Comparison of ENCODE assay signal across 1 cellular context in the genomic region with DNA sequence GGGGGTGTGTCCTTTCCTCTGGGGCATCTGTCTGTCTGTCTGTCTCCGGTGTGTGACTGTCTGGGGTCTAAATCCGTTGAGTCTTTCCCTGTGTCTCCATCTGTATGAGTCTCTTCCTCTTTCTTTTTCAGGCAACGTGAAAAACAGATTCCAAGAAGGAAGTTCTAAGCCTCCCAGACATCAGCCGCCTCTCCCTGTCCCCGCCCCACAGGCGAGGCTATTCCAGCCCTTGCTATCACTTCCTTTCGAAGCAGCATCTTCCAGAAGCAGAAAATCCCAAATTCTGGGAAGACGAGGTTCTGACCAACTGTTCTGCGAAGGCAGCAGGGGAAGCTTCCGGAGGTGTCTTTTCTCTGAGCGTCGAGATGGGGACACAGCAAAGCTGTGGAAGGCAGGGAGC.
TF ChIP-seq lines count a peak whose summit lies in the region.

No MANE protein-coding gene starts in this region.

TF ChIP-seq in GM23338, 12 proteins besides CTCF, POLR2A, EP300 and RAD21 (continued from another document):
- TF ChIP-seq, protein P1, sequence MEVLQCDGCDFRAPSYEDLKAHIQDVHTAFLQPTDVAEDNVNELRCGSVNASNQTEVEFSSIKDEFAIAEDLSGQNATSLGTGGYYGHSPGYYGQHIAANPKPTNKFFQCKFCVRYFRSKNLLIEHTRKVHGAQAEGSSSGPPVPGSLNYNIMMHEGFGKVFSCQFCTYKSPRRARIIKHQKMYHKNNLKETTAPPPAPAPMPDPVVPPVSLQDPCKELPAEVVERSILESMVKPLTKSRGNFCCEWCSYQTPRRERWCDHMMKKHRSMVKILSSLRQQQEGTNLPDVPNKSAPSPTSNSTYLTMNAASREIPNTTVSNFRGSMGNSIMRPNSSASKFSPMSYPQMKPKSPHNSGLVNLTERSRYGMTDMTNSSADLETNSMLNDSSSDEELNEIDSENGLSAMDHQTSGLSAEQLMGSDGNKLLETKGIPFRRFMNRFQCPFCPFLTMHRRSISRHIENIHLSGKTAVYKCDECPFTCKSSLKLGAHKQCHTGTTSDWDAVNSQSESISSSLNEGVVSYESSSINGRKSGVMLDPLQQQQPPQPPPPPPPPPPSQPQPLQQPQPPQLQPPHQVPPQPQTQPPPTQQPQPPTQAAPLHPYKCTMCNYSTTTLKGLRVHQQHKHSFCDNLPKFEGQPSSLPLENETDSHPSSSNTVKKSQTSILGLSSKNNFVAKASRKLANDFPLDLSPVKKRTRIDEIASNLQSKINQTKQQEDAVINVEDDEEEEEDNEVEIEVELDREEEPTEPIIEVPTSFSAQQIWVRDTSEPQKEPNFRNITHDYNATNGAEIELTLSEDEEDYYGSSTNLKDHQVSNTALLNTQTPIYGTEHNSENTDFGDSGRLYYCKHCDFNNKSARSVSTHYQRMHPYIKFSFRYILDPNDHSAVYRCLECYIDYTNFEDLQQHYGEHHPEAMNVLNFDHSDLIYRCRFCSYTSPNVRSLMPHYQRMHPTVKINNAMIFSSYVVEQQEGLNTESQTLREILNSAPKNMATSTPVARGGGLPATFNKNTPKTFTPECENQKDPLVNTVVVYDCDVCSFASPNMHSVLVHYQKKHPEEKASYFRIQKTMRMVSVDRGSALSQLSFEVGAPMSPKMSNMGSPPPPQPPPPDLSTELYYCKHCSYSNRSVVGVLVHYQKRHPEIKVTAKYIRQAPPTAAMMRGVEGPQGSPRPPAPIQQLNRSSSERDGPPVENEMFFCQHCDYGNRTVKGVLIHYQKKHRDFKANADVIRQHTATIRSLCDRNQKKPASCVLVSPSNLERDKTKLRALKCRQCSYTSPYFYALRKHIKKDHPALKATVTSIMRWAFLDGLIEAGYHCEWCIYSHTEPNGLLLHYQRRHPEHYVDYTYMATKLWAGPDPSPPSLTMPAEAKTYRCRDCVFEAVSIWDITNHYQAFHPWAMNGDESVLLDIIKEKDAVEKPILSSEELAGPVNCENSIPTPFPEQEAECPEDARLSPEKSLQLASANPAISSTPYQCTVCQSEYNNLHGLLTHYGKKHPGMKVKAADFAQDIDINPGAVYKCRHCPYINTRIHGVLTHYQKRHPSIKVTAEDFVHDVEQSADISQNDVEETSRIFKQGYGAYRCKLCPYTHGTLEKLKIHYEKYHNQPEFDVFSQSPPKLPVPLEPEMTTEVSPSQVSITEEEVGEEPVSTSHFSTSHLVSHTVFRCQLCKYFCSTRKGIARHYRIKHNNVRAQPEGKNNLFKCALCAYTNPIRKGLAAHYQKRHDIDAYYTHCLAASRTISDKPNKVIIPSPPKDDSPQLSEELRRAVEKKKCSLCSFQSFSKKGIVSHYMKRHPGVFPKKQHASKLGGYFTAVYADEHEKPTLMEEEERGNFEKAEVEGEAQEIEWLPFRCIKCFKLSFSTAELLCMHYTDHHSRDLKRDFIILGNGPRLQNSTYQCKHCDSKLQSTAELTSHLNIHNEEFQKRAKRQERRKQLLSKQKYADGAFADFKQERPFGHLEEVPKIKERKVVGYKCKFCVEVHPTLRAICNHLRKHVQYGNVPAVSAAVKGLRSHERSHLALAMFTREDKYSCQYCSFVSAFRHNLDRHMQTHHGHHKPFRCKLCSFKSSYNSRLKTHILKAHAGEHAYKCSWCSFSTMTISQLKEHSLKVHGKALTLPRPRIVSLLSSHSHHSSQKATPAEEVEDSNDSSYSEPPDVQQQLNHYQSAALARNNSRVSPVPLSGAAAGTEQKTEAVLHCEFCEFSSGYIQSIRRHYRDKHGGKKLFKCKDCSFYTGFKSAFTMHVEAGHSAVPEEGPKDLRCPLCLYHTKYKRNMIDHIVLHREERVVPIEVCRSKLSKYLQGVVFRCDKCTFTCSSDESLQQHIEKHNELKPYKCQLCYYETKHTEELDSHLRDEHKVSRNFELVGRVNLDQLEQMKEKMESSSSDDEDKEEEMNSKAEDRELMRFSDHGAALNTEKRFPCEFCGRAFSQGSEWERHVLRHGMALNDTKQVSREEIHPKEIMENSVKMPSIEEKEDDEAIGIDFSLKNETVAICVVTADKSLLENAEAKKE (CRISPR knock-in tag; IDR thresholded peaks at IDR 0.05): no peak
- TF ChIP-seq STAT1 (IDR thresholded peaks at IDR 0.05; ENCODE audit: unreplicated experiment): no peak
- TF ChIP-seq CREB1 (CRISPR knock-in tag; IDR thresholded peaks at IDR 0.05; ENCODE audit: low read depth): no peak
- TF ChIP-seq ZNF331 (CRISPR knock-in tag; IDR thresholded peaks at IDR 0.05; ENCODE audit: low read depth): no peak
- no peak for TF ChIP-seq POLR2AphosphoS5 (IDR thresholded peaks at IDR 0.05; ENCODE audit: low read depth)
- TF ChIP-seq ZNF114 (CRISPR knock-in tag; IDR thresholded peaks at IDR 0.05): no peak
- no peak for TF ChIP-seq NANOG (IDR thresholded peaks at IDR 0.05; ENCODE audit: borderline replicate concordance)
